Comparison of ENCODE assay signal across 14 cellular contexts in genomic region chr6:27168586-27169443, GRCh38.
DNase-seq lines count a peak whose midpoint lies in the region; ATAC-seq and TF ChIP-seq lines count a peak whose summit lies in the region.
"Had no signal": no experiment of that assay in that cellular context is flagged by ENCODE, and none has a peak within 500 bp of the region (broad histone marks: within the 10 kb centered on the region; RNA-seq: fewer than 3 reads in every experiment).

No MANE protein-coding gene starts in this region.

- H3K4me1 Mint-ChIP-seq in chondrocyte (ENCODE audit: low read depth), result peaks cover 11% of the 10 kb centered on the region
- H3K4me1 Mint-ChIP-seq in activated T-cell treated with anti-CD3 and anti-CD28 coated beads, Interleukin-2, amount 50 U/mL, for 72 hours (ENCODE audit: low read depth), result no peaks in the 10 kb centered on the region
- H3K4me1 Mint-ChIP-seq: activated CD4-positive, alpha-beta memory T cell treated with anti-CD3 and anti-CD28 coated beads, Interleukin-2, amount 10 ng/mL, durations not matched to agents 7 days and 5 days; activated naive CD4-positive, alpha-beta T cell treated with anti-CD3 and anti-CD28 coated beads, Interleukin-2, amount 50 U/mL, for 24 hours had no signal

- H3K9me3 ChIP-seq in PC-3 (ENCODE audit: low read length) (no peaks in the 10 kb centered on the region), mesodermal cell (ENCODE audit: control insufficient read depth, low read length) (no peaks in the 10 kb centered on the region), HAP-1 (no peaks in the 10 kb centered on the region)
- H3K9me3 ChIP-seq: upper lobe of right lung had no signal

- CTCF ChIA-PET in PC-3 (lab: Charles Lee), result interaction anchor here (0.5 to 0.6 kb wide), 2 partner anchors 8 to 9 kb away, joined by 3 read pairs; no protein-coding TSS in a partner anchor

- H3K4me3 ChIP-seq in PC-3 (ENCODE audit: low read length) (peak overlapping the region; percentile 57), mesodermal cell (ENCODE audit: extremely low read depth, insufficient read depth, low read length, poor library complexity, severe bottlenecking) (no peak overlapping the region), HAP-1 (no peak overlapping the region)
- H3K4me3 ChIP-seq: upper lobe of right lung had no signal

- 85 to 93% methylated on average over 2 to 4 of the region's 5 CpGs for WGBS in mesodermal cell (ENCODE audit: insufficient coverage in 2 of 2), 2 experiments

- peak overlapping the region; percentile 96 for H3K27ac Mint-ChIP-seq in chondrocyte (ENCODE audit: unreplicated experiment)
- no peak overlapping the region for H3K27ac Mint-ChIP-seq in activated T-cell treated with anti-CD3 and anti-CD28 coated beads, Interleukin-2, amount 50 U/mL, for 72 hours
- H3K27ac Mint-ChIP-seq: activated CD4-positive, alpha-beta memory T cell treated with anti-CD3 and anti-CD28 coated beads, Interleukin-2, amount 10 ng/mL, durations not matched to agents 7 days and 5 days; activated naive CD4-positive, alpha-beta T cell treated with anti-CD3 and anti-CD28 coated beads, Interleukin-2, amount 50 U/mL, for 24 hours; CD4-positive, alpha-beta T cell had no signal

- H3K9me3 Mint-ChIP-seq in chondrocyte (ENCODE audit: low read depth), result no peaks in the 10 kb centered on the region
- peaks cover 0 to 3% of the 10 kb centered on the region in 2 donors for H3K9me3 Mint-ChIP-seq in activated T-cell treated with anti-CD3 and anti-CD28 coated beads, Interleukin-2, amount 50 U/mL, for 72 hours
- H3K9me3 Mint-ChIP-seq: activated CD4-positive, alpha-beta memory T cell treated with anti-CD3 and anti-CD28 coated beads, Interleukin-2, amount 10 ng/mL, durations not matched to agents 7 days and 5 days; activated naive CD4-positive, alpha-beta T cell treated with anti-CD3 and anti-CD28 coated beads, Interleukin-2, amount 50 U/mL, for 24 hours; CD4-positive, alpha-beta T cell had no signal

- peak; percentile 86 for DNase-seq in Daoy (ENCODE audit: low read depth)
- peak; percentile 87 for DNase-seq in PC-3
- no peak for DNase-seq in chondrocyte (ENCODE audit: low spot score)
- DNase-seq in NCI-H2107 treated with DMSO at 0.1 percent for 48 hours (lab: John Stamatoyannopoulos, UW; ENCODE audit: unreplicated experiment), result no peak
- no peak for DNase-seq in activated T-cell treated with anti-CD3 and anti-CD28 coated beads, Interleukin-2, amount 50 U/mL, for 48 hours
- no peak for DNase-seq in HAP-1 (ENCODE audit: low spot score in 2 of 2)
- no peak for DNase-seq in activated T-cell treated with anti-CD3 and anti-CD28 coated beads, Interleukin-2, amount 50 U/mL, for 72 hours
- DNase-seq: activated CD4-positive, alpha-beta memory T cell treated with anti-CD3 and anti-CD28 coated beads, Interleukin-2, amount 10 ng/mL, durations not matched to agents 7 days and 5 days; CD4-positive, alpha-beta T cell; effector CD8-positive, alpha-beta T cell; NCI-H1048; upper lobe of right lung had no signal

- no TSS peak for BruUV-seq in PC-3 (replicated peaks; lab: Mats Ljungman, UMichigan)

- ATAC-seq in PC-3, result peak; percentile 94
- no peak for ATAC-seq in activated T-cell treated with anti-CD3 and anti-CD28 coated beads, Interleukin-2, amount 50 U/mL, for 72 hours (replicated peaks in 1 of 2)
- ATAC-seq: upper lobe of right lung had no signal

- no peaks in the 10 kb centered on the region for H3K36me3 ChIP-seq in PC-3 (ENCODE audit: low read depth, low read length)
- no peaks in the 10 kb centered on the region for H3K36me3 ChIP-seq in mesodermal cell (ENCODE audit: control insufficient read depth, insufficient read depth, low read length)
- H3K36me3 ChIP-seq in HAP-1 (replicated peaks), result no peaks in the 10 kb centered on the region
- H3K36me3 ChIP-seq: upper lobe of right lung had no signal

- intact Hi-C loops in PC-3 (cut with micrococcal nuclease), result loop anchor here (1.0 to 5.0 kb wide), 2 partner anchors 8 to 503 kb away; no protein-coding TSS in a partner anchor

- POLR2A ChIA-PET in PC-3 (lab: Charles Lee; ENCODE audit: unreplicated experiment), result interaction anchor here (0.7 kb wide), 1 partner anchor 1894 kb away, joined by 3 read pairs; no protein-coding TSS in a partner anchor

- H3K4me3 Mint-ChIP-seq in chondrocyte (ENCODE audit: unreplicated experiment), result no peak overlapping the region
- H3K4me3 Mint-ChIP-seq in activated T-cell treated with anti-CD3 and anti-CD28 coated beads, Interleukin-2, amount 50 U/mL, for 72 hours, result no peak overlapping the region
- H3K4me3 Mint-ChIP-seq: activated CD4-positive, alpha-beta memory T cell treated with anti-CD3 and anti-CD28 coated beads, Interleukin-2, amount 10 ng/mL, durations not matched to agents 7 days and 5 days; activated naive CD4-positive, alpha-beta T cell treated with anti-CD3 and anti-CD28 coated beads, Interleukin-2, amount 50 U/mL, for 24 hours; CD4-positive, alpha-beta T cell had no signal

- no peaks in the 10 kb centered on the region for H3K79me2 ChIP-seq in PC-3 (ENCODE audit: low read length)

- H3K4me2 ChIP-seq in PC-3 (ENCODE audit: low read length), result peak overlapping the region; percentile 88

- H3K27me3 Mint-ChIP-seq in chondrocyte (ENCODE audit: low read depth), result no peaks in the 10 kb centered on the region
- no peaks in the 10 kb centered on the region for H3K27me3 Mint-ChIP-seq in activated T-cell treated with anti-CD3 and anti-CD28 coated beads, Interleukin-2, amount 50 U/mL, for 72 hours (ENCODE audit: low read depth)
- H3K27me3 Mint-ChIP-seq: activated naive CD4-positive, alpha-beta T cell treated with anti-CD3 and anti-CD28 coated beads, Interleukin-2, amount 50 U/mL, for 24 hours; CD4-positive, alpha-beta T cell had no signal

- H3K4me1 ChIP-seq in PC-3 (ENCODE audit: insufficient read depth, low read length) (peaks cover 24% of the 10 kb centered on the region), mesodermal cell (ENCODE audit: control insufficient read depth, insufficient read depth, low read length, poor library complexity, severe bottlenecking) (peaks cover 6% of the 10 kb centered on the region), HAP-1 (no peaks in the 10 kb centered on the region)
- H3K4me1 ChIP-seq: upper lobe of right lung had no signal

- no peaks in the 10 kb centered on the region for H4K20me1 ChIP-seq in PC-3 (ENCODE audit: low read length)

- no peaks in the 10 kb centered on the region for H3K9me2 ChIP-seq in PC-3 (replicated peaks; ENCODE audit: low read length)

- H3K27me3 ChIP-seq in PC-3 (ENCODE audit: low read length) (no peaks in the 10 kb centered on the region), HAP-1 (ENCODE audit: low read depth) (no peaks in the 10 kb centered on the region)
- H3K27me3 ChIP-seq: upper lobe of right lung had no signal

- peak overlapping the region; percentile 96 for H3K27ac ChIP-seq in PC-3 (ENCODE audit: low read length)
- peak overlapping the region; percentile 50 for H3K27ac ChIP-seq in mesodermal cell (ENCODE audit: low read depth, low read length, severe bottlenecking)
- H3K27ac ChIP-seq: upper lobe of right lung had no signal

- H3K36me3 Mint-ChIP-seq in chondrocyte (ENCODE audit: low read depth), result no peaks in the 10 kb centered on the region
- H3K36me3 Mint-ChIP-seq in activated T-cell treated with anti-CD3 and anti-CD28 coated beads, Interleukin-2, amount 50 U/mL, for 72 hours (ENCODE audit: insufficient read depth in 2 of 2), result no peaks in the 10 kb centered on the region

- peaks cover 10% of the 10 kb centered on the region for H3F3A ChIP-seq in PC-3 (ENCODE audit: low read length, unreplicated experiment)

- in situ Hi-C loops in HAP-1 (cut with MboI; ENCODE audit: low sequenced_read_pairs), result no loop called here

- H2AFZ ChIP-seq in PC-3 (ENCODE audit: low read length), result peak overlapping the region; percentile 74

- H3K9ac ChIP-seq in PC-3 (ENCODE audit: low read length), result peak overlapping the region; percentile 73

- no peak for TF ChIP-seq CTCF in PC-3 (conservative IDR thresholded peaks at IDR 0.05; ENCODE audit: low read depth, low read length)
- TF ChIP-seq CTCF in chondrocyte (IDR thresholded peaks at IDR 0.05), result no peak

Comparison
In these comparisons a context has a peak if more than half of its experiments do, and no peak if none do; other contexts are left out.
1. DNase-seq: peak in Daoy (single experiment) and PC-3 (single experiment); none in chondrocyte (single experiment), NCI-H2107 treated with DMSO at 0.1 percent for 48 hours (single experiment), activated T-cell treated with anti-CD3 and anti-CD28 coated beads, Interleukin-2, amount 50 U/mL, for 48 hours (0 of 2), HAP-1 (0 of 2) and activated T-cell treated with anti-CD3 and anti-CD28 coated beads, Interleukin-2, amount 50 U/mL, for 72 hours (0 of 2).